In genomic region chr7:66492405-66492804, GRCh38 we compare ENCODE assay signal across 8 cellular contexts.
DNase-seq lines count a peak whose midpoint lies in the region; ATAC-seq and TF ChIP-seq lines count a peak whose summit lies in the region.
"Not testable (repeated sequence)": the region's sequence is repeated elsewhere in the genome, so short reads cannot be mapped to it uniquely, and the experiment has no call there.

No MANE protein-coding gene starts in this region.

- not testable (repeated sequence) for H3K27me3 Mint-ChIP-seq in T-helper 17 cell

- peak overlapping the region in 10 of 11 experiments; percentile 84 to 94 (median 88); a peak in 21 of 22 replicates for H3K27ac ChIP-seq in BLaER1 treated with 17β-estradiol and CSF1 and Interleukin-3, amounts not matched to agents 10 nM and 100 nM
- H3K27ac ChIP-seq in HUES64 (ENCODE audit: low read depth, low read length): peak overlapping the region; percentile 93; the same call in 1 of the 2 replicates
- H3K27ac ChIP-seq in ascending aorta: peak overlapping the region; percentile 89 to 94
- H3K27ac ChIP-seq in esophagus muscularis mucosa (replicated peaks in 1 of 4): peak overlapping the region; percentile 88 to 96 (median 91)
- H3K27ac ChIP-seq in right lobe of liver: peak overlapping the region in 1 of 3 donors; percentile 97
- H3K27ac ChIP-seq in ovary: peak overlapping the region; percentile 87 to 95
- H3K27ac ChIP-seq in testis: peak overlapping the region; percentile 97

- 95% methylated on average over 7 of the region's 7 CpGs for WGBS in HUES64
- 95% methylated on average over 4 of the region's 7 CpGs for WGBS in esophagus muscularis mucosa
- WGBS in right lobe of liver (ENCODE audit: insufficient coverage, low coverage, low lambda C conversion rate, missing lambda C conversion rate): no CpG with 5 or more reads among the region's 7 CpGs
- WGBS in ovary, 3 donors: 87 to 95% (median 90%) methylated on average over 7 of the region's 7 CpGs
- 47 to 70% methylated on average over 3 to 7 of the region's 7 CpGs for WGBS in testis, 2 donors

- intact Hi-C loops in ascending aorta (cut with DNase I): loop anchor here (2.0 to 10.0 kb wide), 8 partner anchors 162 to 812 kb away; partner anchors contain the start of genes CRCP, RABGEF1, SBDS and TPST1
- intact Hi-C loops in esophagus muscularis mucosa (cut with DNase I): loop anchor here (10.0 kb wide), 1 partner anchor 348 kb away; no protein-coding TSS in a partner anchor
- intact Hi-C loops in right lobe of liver (cut with DNase I); testis (cut with DNase I; ENCODE audit: low total_unique reads): not testable (repeated sequence)
- intact Hi-C loops in ovary (cut with DNase I): loop anchor here in 1 of 4 donors (5.0 kb wide), 1 partner anchor 355 kb away; no protein-coding TSS in a partner anchor

- H3K4me2 ChIP-seq in BLaER1 treated with 17β-estradiol and CSF1 and Interleukin-3, amounts not matched to agents 10 nM and 100 nM: peak overlapping the region; percentile 60 to 96 (median 90)

- H3K4me3 ChIP-seq in BLaER1 treated with 17β-estradiol and CSF1 and Interleukin-3, amounts not matched to agents 10 nM and 100 nM: peak overlapping the region; percentile 61 to 78 (median 66)
- peak overlapping the region; percentile 65 for H3K4me3 ChIP-seq in HUES64 (ENCODE audit: low read length)
- peak overlapping the region; percentile 61 to 76 for H3K4me3 ChIP-seq in ascending aorta
- peak overlapping the region; percentile 66 to 80 (median 79) for H3K4me3 ChIP-seq in esophagus muscularis mucosa
- H3K4me3 ChIP-seq in right lobe of liver: peak overlapping the region in 2 of 3 donors; percentile 65 to 69
- H3K4me3 ChIP-seq in ovary: peak overlapping the region; percentile 84
- H3K4me3 ChIP-seq in testis: peak overlapping the region; percentile 85 to 87

- ATAC-seq in T-helper 17 cell, right lobe of liver: not testable (repeated sequence)

- not testable (repeated sequence) for H3K36me3 Mint-ChIP-seq in T-helper 17 cell (ENCODE audit: low read depth)

- not testable (repeated sequence) for DNase-seq in T-helper 17 cell; ascending aorta (ENCODE audit: low spot score in 2 of 2); esophagus muscularis mucosa (ENCODE audit: extremely low spot score); right lobe of liver; testis
- peak in 2 of 5 donors; percentile 41 to 45 for DNase-seq in ovary

- H3K4me1 Mint-ChIP-seq in T-helper 17 cell: not testable (repeated sequence)

- H3K4me1 ChIP-seq in BLaER1 treated with 17β-estradiol and CSF1 and Interleukin-3, amounts not matched to agents 10 nM and 100 nM: peaks cover 18 to 35% (median 32%) of the 10 kb centered on the region in 10 experiments
- not testable (repeated sequence) for H3K4me1 ChIP-seq in HUES64 (ENCODE audit: insufficient read depth, low read length); ascending aorta; right lobe of liver; ovary (ENCODE audit: insufficient read depth); testis
- H3K4me1 ChIP-seq in esophagus muscularis mucosa: peaks cover 8 to 24% (median 18%) of the 10 kb centered on the region in 4 donors

- H3K4me3 Mint-ChIP-seq in T-helper 17 cell: peak overlapping the region; percentile 90

- TF ChIP-seq EP300 in esophagus muscularis mucosa (IDR thresholded peaks at IDR 0.05); ovary (IDR thresholded peaks at IDR 0.05): not testable (repeated sequence)

- not testable (repeated sequence) for TF ChIP-seq POLR2A in esophagus muscularis mucosa (IDR thresholded peaks at IDR 0.05; ENCODE audit: low read depth); right lobe of liver (IDR thresholded peaks at IDR 0.05); ovary (IDR thresholded peaks at IDR 0.05); testis (IDR thresholded peaks at IDR 0.05)

- not testable (repeated sequence) for H4K20me1 ChIP-seq in BLaER1 treated with 17β-estradiol and CSF1 and Interleukin-3, amounts not matched to agents 10 nM and 100 nM

- H3K27me3 ChIP-seq in BLaER1 treated with 17β-estradiol and CSF1 and Interleukin-3, amounts not matched to agents 10 nM and 100 nM; HUES64 (ENCODE audit: insufficient read depth, low read length); ascending aorta; esophagus muscularis mucosa; right lobe of liver; ovary; testis: not testable (repeated sequence)

- TF ChIP-seq CTCF in ascending aorta (IDR thresholded peaks at IDR 0.05); esophagus muscularis mucosa (IDR thresholded peaks at IDR 0.05); right lobe of liver (IDR thresholded peaks at IDR 0.05); ovary (IDR thresholded peaks at IDR 0.05); testis (IDR thresholded peaks at IDR 0.05): not testable (repeated sequence)

- peak overlapping the region; percentile 99 for H3K27ac Mint-ChIP-seq in T-helper 17 cell

- H3K36me3 ChIP-seq in BLaER1 treated with 17β-estradiol and CSF1 and Interleukin-3, amounts not matched to agents 10 nM and 100 nM; HUES64 (ENCODE audit: insufficient read depth, low read length); ascending aorta; esophagus muscularis mucosa; right lobe of liver; ovary; testis (ENCODE audit: low read depth, missing control alignments): not testable (repeated sequence)

- not testable (repeated sequence) for H3K9me3 ChIP-seq in BLaER1 treated with 17β-estradiol and CSF1 and Interleukin-3, amounts not matched to agents 10 nM and 100 nM (replicated peaks in 1 of 11); HUES64 (ENCODE audit: insufficient read depth, low read depth, low read length); T-helper 17 cell (ENCODE audit: control insufficient read depth, low read length, poor library complexity, severe bottlenecking); ascending aorta; esophagus muscularis mucosa; right lobe of liver; ovary; testis

- H3K9ac ChIP-seq in BLaER1 treated with 17β-estradiol and CSF1 and Interleukin-3, amounts not matched to agents 10 nM and 100 nM: peak overlapping the region in 6 of 11 experiments; percentile 79 to 86 (median 84); a peak in 9 of 22 replicates
- peak overlapping the region; percentile 90 for H3K9ac ChIP-seq in HUES64 (ENCODE audit: low read depth, low read length)
